In the genomic region with DNA sequence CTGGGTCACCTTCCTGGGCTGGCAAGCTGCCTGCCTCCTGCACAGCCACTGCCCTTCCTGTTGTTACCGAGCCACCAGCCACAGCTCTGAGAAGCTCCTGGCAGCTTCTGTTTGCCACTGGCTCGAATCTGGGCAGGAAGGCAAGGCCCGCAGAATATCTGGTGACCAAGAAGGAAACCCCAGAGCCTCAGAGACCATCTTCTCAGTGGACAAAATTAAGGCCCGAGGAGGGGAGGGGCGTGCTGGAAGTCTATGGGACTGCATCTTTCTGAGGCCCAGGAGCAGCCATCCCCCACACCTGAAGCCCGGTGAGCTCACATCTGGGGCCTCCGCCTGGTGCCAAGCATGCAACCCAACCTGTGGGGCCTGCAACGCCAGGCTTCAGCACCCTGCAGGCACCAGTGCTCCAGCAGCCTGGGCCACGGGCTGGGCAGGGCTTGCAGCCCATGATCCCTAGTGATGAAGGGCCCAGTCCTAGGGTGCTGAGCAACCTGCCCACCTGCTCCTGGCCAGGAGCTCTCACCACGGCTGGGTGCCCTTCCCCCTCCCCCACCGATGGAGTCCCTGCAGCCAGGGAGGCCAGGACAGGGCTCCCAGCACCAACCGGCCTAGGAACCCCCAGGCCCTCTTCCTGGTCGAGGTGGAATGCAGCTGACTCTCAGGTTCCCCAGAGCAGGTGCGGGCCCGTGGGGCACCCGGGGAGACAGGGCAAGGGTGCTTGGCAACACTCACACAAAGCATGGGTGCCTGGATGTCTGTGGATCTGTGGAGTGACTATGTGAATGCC, we compare ENCODE assay signal across 1 cellular context.
TF ChIP-seq lines count a peak whose summit lies in the region.

No MANE protein-coding gene starts in this region.

TF ChIP-seq in GM12878, 131 proteins besides CTCF, POLR2A, EP300 and RAD21:
- TF ChIP-seq ESRRA (IDR thresholded peaks at IDR 0.05; ENCODE audit: low read length) (no peak), TCF7 (IDR thresholded peaks at IDR 0.05; ENCODE audit: borderline replicate concordance) (no peak), RELA (IDR thresholded peaks at IDR 0.05; ENCODE audit: borderline replicate concordance, partially characterized antibody) (no peak), CREM (IDR thresholded peaks at IDR 0.05; ENCODE audit: low read depth) (no peak), SMAD5 (IDR thresholded peaks at IDR 0.05; ENCODE audit: low read depth) (no peak), DPF2 (IDR thresholded peaks at IDR 0.05) (no peak), RAD51 (IDR thresholded peaks at IDR 0.05) (no peak), NR2F1 (conservative IDR thresholded peaks at IDR 0.05) (no peak), JUND (IDR thresholded peaks at IDR 0.05; ENCODE audit: low read depth, low read length) (no peak), NBN (IDR thresholded peaks at IDR 0.05) (no peak), MXI1 (IDR thresholded peaks at IDR 0.05; ENCODE audit: low read depth, low read length) (no peak), STAT1 (conservative IDR thresholded peaks at IDR 0.05) (no peak), FOXK2 (IDR thresholded peaks at IDR 0.05) (no peak), GATAD2B (conservative IDR thresholded peaks at IDR 0.05; ENCODE audit: low read depth) (no peak)
- TF ChIP-seq, protein P1, sequence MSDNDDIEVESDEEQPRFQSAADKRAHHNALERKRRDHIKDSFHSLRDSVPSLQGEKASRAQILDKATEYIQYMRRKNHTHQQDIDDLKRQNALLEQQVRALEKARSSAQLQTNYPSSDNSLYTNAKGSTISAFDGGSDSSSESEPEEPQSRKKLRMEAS (IDR thresholded peaks at IDR 0.05; ENCODE audit: low read depth, low read length) = no peak
- TF ChIP-seq, protein P2, sequence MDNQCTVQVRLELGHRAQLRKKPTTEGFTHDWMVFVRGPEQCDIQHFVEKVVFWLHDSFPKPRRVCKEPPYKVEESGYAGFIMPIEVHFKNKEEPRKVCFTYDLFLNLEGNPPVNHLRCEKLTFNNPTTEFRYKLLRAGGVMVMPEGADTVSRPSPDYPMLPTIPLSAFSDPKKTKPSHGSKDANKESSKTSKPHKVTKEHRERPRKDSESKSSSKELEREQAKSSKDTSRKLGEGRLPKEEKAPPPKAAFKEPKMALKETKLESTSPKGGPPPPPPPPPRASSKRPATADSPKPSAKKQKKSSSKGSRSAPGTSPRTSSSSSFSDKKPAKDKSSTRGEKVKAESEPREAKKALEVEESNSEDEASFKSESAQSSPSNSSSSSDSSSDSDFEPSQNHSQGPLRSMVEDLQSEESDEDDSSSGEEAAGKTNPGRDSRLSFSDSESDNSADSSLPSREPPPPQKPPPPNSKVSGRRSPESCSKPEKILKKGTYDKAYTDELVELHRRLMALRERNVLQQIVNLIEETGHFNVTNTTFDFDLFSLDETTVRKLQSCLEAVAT (IDR thresholded peaks at IDR 0.05) = no peak
- TF ChIP-seq, protein P3, sequence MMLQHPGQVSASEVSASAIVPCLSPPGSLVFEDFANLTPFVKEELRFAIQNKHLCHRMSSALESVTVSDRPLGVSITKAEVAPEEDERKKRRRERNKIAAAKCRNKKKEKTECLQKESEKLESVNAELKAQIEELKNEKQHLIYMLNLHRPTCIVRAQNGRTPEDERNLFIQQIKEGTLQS (IDR thresholded peaks at IDR 0.05; ENCODE audit: borderline replicate concordance, extremely low read depth, low read depth, low read length) = no peak
